ENCODE assay signal across 10 cellular contexts in genomic region chr17:59828478-59828760, GRCh38.
DNase-seq lines count a peak whose midpoint lies in the region; ATAC-seq and TF ChIP-seq lines count a peak whose summit lies in the region.
"Had no signal": no experiment of that assay in that cellular context is flagged by ENCODE, and none has a peak within 500 bp of the region (broad histone marks: within the 10 kb centered on the region; RNA-seq: fewer than 3 reads in every experiment).

No MANE protein-coding gene starts in this region.

- H3K27me3 ChIP-seq in RWPE2 (ENCODE audit: insufficient read depth, poor library complexity, severe bottlenecking) (no peaks in the 10 kb centered on the region), esophagus (ENCODE audit: control insufficient read depth in 1 of 2, insufficient read depth in 2 of 2, low read length in 2 of 2) (no peaks in the 10 kb centered on the region), skeletal muscle tissue (ENCODE audit: control insufficient read depth in 3 of 3, insufficient read depth in 3 of 3, low read length in 3 of 3) (no peaks in the 10 kb centered on the region)

- H3K9ac ChIP-seq in skeletal muscle tissue (ENCODE audit: low read depth in 1 of 3, low read length in 3 of 3) = no peak overlapping the region

- H3K4me3 ChIP-seq in GM12864 (ENCODE audit: low read depth, low read length) (peak overlapping the region; percentile 50; the same call in 1 of the 2 replicates), RWPE2 (ENCODE audit: severe bottlenecking) (no peak overlapping the region), esophagus (ENCODE audit: low read depth in 1 of 2, low read length in 2 of 2) (no peak overlapping the region), skeletal muscle tissue (ENCODE audit: low read length in 3 of 3) (no peak overlapping the region)

- 53 to 57% methylated on average over 2 of the region's 2 CpGs for WGBS in esophagus, 2 donors

- no peak for ATAC-seq in RWPE2 (ENCODE audit: low read depth)

- peaks cover 49% of the 10 kb centered on the region for H3K4me1 ChIP-seq in RWPE2 (ENCODE audit: insufficient read depth, poor library complexity, severe bottlenecking)
- no peaks in the 10 kb centered on the region for H3K4me1 ChIP-seq in esophagus (ENCODE audit: control insufficient read depth in 2 of 2, insufficient read depth in 2 of 2, low read length in 1 of 2)
- H3K4me1 ChIP-seq in skeletal muscle tissue (ENCODE audit: control insufficient read depth in 3 of 3, insufficient read depth in 3 of 3, low read length in 3 of 3) = peaks cover 12 to 35% (median 24%) of the 10 kb centered on the region in 3 donors

- DNase-seq in GM12864 (ENCODE audit: low read depth) (no peak), RWPE2 (ENCODE audit: low spot score) (no peak), GF-D8 (lab: John Stamatoyannopoulos, UW) (no peak), H4 (ENCODE audit: low spot score) (no peak), NCI-H1105 treated with DMSO at 0.1 percent for 48 hours (lab: John Stamatoyannopoulos, UW) (no peak), NCI-H2196 treated with DMSO at 0.1 percent for 48 hours (lab: John Stamatoyannopoulos, UW; ENCODE audit: unreplicated experiment) (no peak)
- DNase-seq: NCI-H1930, T1000 had no signal

- TF ChIP-seq CTCF in GM12864 (IDR thresholded peaks at IDR 0.05; ENCODE audit: low read depth, low read length, missing control alignments) (no peak), RWPE2 (IDR thresholded peaks at IDR 0.05; ENCODE audit: poor library complexity, severe bottlenecking) (no peak)

- H3K9me3 ChIP-seq in RWPE2 (ENCODE audit: severe bottlenecking) = no peaks in the 10 kb centered on the region
- H3K9me3 ChIP-seq in esophagus (ENCODE audit: control insufficient read depth in 2 of 2, insufficient read depth in 1 of 2, low read depth in 1 of 2, low read length in 1 of 2) = no peaks in the 10 kb centered on the region
- no peaks in the 10 kb centered on the region for H3K9me3 ChIP-seq in skeletal muscle tissue (ENCODE audit: control insufficient read depth in 3 of 3, low read length in 3 of 3)

- H3K27ac ChIP-seq in RWPE2 (ENCODE audit: poor library complexity, severe bottlenecking) (peak overlapping the region; percentile 98), esophagus (ENCODE audit: low read depth in 2 of 2, low read length in 1 of 2) (peak overlapping the region; percentile 71 to 74), skeletal muscle tissue (ENCODE audit: low read depth, low read length) (peak overlapping the region; percentile 79)

- H3K36me3 ChIP-seq in RWPE2 (ENCODE audit: low read depth) (no peaks in the 10 kb centered on the region), esophagus (ENCODE audit: control insufficient read depth in 2 of 2, insufficient read depth in 2 of 2, low read length in 1 of 2) (no peaks in the 10 kb centered on the region), skeletal muscle tissue (ENCODE audit: control insufficient read depth in 3 of 3, insufficient read depth in 3 of 3, low read length in 3 of 3) (no peaks in the 10 kb centered on the region)
